2 cellular contexts compared by ENCODE assay signal in the genomic region with DNA sequence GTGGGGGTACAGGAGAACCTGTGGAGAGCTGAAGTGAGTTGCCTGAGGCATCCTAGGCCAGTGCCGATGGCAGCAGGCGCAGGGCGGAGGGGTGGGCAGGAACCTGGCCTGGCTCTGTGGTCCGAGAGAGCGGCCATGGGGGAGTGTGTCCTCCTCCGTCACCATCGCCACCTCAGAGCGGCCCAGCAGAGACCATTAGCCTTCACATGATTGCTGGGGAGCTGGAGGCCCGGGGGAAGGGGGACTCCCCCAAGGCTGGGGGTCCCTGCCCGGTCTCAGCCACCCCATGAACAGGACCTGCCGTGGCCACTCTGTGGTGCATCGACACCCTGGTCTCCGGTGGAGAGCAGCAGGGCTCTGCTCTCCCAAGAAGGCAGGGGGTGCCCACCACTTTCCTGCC.
TF ChIP-seq lines count a peak whose summit lies in the region.

No MANE protein-coding gene starts in this region.

TF ChIP-seq in SK-N-SH, 30 proteins besides CTCF, POLR2A, EP300 and RAD21:
- no peak for TF ChIP-seq JUND (IDR thresholded peaks at IDR 0.05)
- TF ChIP-seq YY1 (IDR thresholded peaks at IDR 0.05; ENCODE audit: low read depth): no peak
- no peak for TF ChIP-seq FOXM1 (IDR thresholded peaks at IDR 0.05; ENCODE audit: low read depth)
- no peak for TF ChIP-seq NRF1 (IDR thresholded peaks at IDR 0.05; ENCODE audit: low read depth, low read length)
- no peak for TF ChIP-seq GATA2 (CRISPR knock-in tag; IDR thresholded peaks at IDR 0.05)
- TF ChIP-seq, protein P1, sequence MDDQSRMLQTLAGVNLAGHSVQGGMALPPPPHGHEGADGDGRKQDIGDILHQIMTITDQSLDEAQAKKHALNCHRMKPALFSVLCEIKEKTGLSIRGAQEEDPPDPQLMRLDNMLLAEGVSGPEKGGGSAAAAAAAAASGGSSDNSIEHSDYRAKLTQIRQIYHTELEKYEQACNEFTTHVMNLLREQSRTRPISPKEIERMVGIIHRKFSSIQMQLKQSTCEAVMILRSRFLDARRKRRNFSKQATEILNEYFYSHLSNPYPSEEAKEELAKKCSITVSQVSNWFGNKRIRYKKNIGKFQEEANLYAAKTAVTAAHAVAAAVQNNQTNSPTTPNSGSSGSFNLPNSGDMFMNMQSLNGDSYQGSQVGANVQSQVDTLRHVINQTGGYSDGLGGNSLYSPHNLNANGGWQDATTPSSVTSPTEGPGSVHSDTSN (IDR thresholded peaks at IDR 0.05): no peak
- TF ChIP-seq TEAD4 (IDR thresholded peaks at IDR 0.05; ENCODE audit: borderline replicate concordance, insufficient read depth): no peak
- no peak for TF ChIP-seq ZBTB33 (IDR thresholded peaks at IDR 0.05; ENCODE audit: borderline replicate concordance, low read depth)

TF ChIP-seq in SK-N-SH treated with all-trans-retinoic acid at 6 μM for 48 hours, 23 proteins besides CTCF, POLR2A, EP300 and RAD21:
- TF ChIP-seq ZC3H10 (CRISPR knock-in tag; IDR thresholded peaks at IDR 0.05): no peak
- TF ChIP-seq, protein P2, sequence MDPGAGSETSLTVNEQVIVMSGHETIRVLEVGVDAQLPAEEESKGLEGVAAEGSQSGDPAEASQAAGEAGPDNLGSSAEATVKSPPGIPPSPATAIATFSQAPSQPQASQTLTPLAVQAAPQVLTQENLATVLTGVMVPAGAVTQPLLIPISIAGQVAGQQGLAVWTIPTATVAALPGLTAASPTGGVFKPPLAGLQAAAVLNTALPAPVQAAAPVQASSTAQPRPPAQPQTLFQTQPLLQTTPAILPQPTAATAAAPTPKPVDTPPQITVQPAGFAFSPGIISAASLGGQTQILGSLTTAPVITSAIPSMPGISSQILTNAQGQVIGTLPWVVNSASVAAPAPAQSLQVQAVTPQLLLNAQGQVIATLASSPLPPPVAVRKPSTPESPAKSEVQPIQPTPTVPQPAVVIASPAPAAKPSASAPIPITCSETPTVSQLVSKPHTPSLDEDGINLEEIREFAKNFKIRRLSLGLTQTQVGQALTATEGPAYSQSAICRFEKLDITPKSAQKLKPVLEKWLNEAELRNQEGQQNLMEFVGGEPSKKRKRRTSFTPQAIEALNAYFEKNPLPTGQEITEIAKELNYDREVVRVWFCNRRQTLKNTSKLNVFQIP (CRISPR knock-in tag; IDR thresholded peaks at IDR 0.05; ENCODE audit: borderline replicate concordance, low read depth): no peak
- no peak for TF ChIP-seq ZNF565 (CRISPR knock-in tag; conservative IDR thresholded peaks at IDR 0.05; ENCODE audit: low read depth)
- no peak for TF ChIP-seq CREB5 (CRISPR knock-in tag; IDR thresholded peaks at IDR 0.05; ENCODE audit: low read depth)
- TF ChIP-seq PPARA (CRISPR knock-in tag; IDR thresholded peaks at IDR 0.05; ENCODE audit: borderline replicate concordance): no peak
- no peak for TF ChIP-seq OSR1 (CRISPR knock-in tag; IDR thresholded peaks at IDR 0.05)
- TF ChIP-seq SNAI2 (CRISPR knock-in tag; IDR thresholded peaks at IDR 0.05): no peak
- no peak for TF ChIP-seq ISL1 (CRISPR knock-in tag; IDR thresholded peaks at IDR 0.05)
- TF ChIP-seq TOX (CRISPR knock-in tag; IDR thresholded peaks at IDR 0.05; ENCODE audit: borderline replicate concordance): no peak
- TF ChIP-seq ZFP30 (CRISPR knock-in tag; IDR thresholded peaks at IDR 0.05): no peak
- no peak for TF ChIP-seq TCF4 (CRISPR knock-in tag; IDR thresholded peaks at IDR 0.05; ENCODE audit: borderline replicate concordance)
- TF ChIP-seq ZNF8 (CRISPR knock-in tag; IDR thresholded peaks at IDR 0.05): no peak
- TF ChIP-seq TSHZ2 (CRISPR knock-in tag; IDR thresholded peaks at IDR 0.05): no peak
- TF ChIP-seq CSDC2 (CRISPR knock-in tag; IDR thresholded peaks at IDR 0.05): no peak
- TF ChIP-seq, protein P3, sequence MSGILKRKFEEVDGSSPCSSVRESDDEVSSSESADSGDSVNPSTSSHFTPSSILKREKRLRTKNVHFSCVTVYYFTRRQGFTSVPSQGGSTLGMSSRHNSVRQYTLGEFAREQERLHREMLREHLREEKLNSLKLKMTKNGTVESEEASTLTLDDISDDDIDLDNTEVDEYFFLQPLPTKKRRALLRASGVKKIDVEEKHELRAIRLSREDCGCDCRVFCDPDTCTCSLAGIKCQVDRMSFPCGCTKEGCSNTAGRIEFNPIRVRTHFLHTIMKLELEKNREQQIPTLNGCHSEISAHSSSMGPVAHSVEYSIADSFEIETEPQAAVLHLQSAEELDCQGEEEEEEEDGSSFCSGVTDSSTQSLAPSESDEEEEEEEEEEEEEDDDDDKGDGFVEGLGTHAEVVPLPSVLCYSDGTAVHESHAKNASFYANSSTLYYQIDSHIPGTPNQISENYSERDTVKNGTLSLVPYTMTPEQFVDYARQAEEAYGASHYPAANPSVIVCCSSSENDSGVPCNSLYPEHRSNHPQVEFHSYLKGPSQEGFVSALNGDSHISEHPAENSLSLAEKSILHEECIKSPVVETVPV (CRISPR knock-in tag; IDR thresholded peaks at IDR 0.05): no peak
- no peak for TF ChIP-seq GLIS3 (CRISPR knock-in tag; IDR thresholded peaks at IDR 0.05)
- no peak for TF ChIP-seq ZFP3 (CRISPR knock-in tag; IDR thresholded peaks at IDR 0.05)
- TF ChIP-seq RARB (CRISPR knock-in tag; IDR thresholded peaks at IDR 0.05): no peak
TF ChIP-seq in SK-N-SH treated with all-trans-retinoic acid at 6 μM for 48 hours: peak in this region for 0.
